23 cellular contexts compared by ENCODE assay signal in the genomic region with DNA sequence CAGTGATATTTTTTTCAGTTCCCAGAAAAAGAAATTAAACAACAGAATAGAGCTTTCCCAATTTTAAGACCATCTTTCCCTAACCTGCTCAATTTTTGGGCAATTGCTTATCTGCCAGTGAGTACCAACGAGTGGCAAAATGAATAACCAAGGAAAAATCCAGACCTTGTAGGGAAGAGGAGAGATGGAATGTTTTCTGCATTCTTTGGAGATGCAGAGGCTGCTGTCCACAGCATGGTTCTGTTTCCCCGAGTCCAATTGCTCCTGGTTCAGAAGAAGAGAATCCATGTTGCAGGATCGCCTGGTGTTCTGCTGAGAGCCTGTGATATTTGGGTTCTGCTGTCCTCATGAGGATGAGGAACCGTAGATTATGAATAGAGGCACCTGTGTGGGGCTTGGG.
"Had no signal": no experiment of that assay in that cellular context is flagged by ENCODE, and none has a peak within 500 bp of the region (broad histone marks: within the 10 kb centered on the region; RNA-seq: fewer than 3 reads in every experiment).

No MANE protein-coding gene starts in this region.

- H3K36me3 ChIP-seq: esophagus muscularis mucosa, gastrocnemius medialis, lower lobe of right lung, tibial nerve had no signal

- ATAC-seq: gastrocnemius medialis; left cardiac atrium; lower lobe of right lung; naive thymus-derived CD4-positive, alpha-beta T cell; sciatic nerve; stimulated activated naive B cell treated with anti-CD40 and anti-IgM and Interleukin-4, amounts not matched to agents 10 μg/mL and 1 μg/mL and 100 μg/mL, for 72 hours; stimulated activated naive CD8-positive, alpha-beta T cell treated with anti-CD3 and anti-CD28 coated beads, Interleukin-15, amount 100 ng/mL, for 72 hours had no signal

- H3K4me3 ChIP-seq: dorsolateral prefrontal cortex, esophagus muscularis mucosa, gastrocnemius medialis, left ventricle myocardium inferior, lower lobe of right lung, spleen, testis, tibial nerve had no signal

- FAIRE-seq: kidney had no signal

- H3K27me3 Mint-ChIP-seq: naive thymus-derived CD4-positive, alpha-beta T cell; stimulated activated naive B cell treated with anti-CD40 and anti-IgM and Interleukin-4, amounts not matched to agents 10 μg/mL and 1 μg/mL and 100 μg/mL, for 72 hours; stimulated activated naive CD8-positive, alpha-beta T cell treated with anti-CD3 and anti-CD28 coated beads, Interleukin-15, amount 100 ng/mL, for 72 hours had no signal

- DNase-seq: cortex of kidney; dorsolateral prefrontal cortex; effector memory CD4-positive, alpha-beta T cell; gastrocnemius medialis; immature natural killer cell; kidney; left cardiac atrium; left ventricle myocardium inferior; lower lobe of right lung; mesendoderm; naive thymus-derived CD4-positive, alpha-beta T cell; nephron progenitor cell; spleen; stimulated activated CD4-positive, alpha-beta T cell treated with anti-CD3 and anti-CD28 coated beads, Interleukin-15, amount 100 ng/mL, for 24 hours; stimulated activated CD4-positive, alpha-beta T cell treated with anti-CD3 and anti-CD28 coated beads, Interleukin-1b, Interleukin-23, amount 100 ng/mL, for 48 hours; stimulated activated CD4-positive, alpha-beta T cell treated with anti-CD3 and anti-CD28 coated beads, Interleukin-4, amount 100 ng/mL, for 24 hours; stimulated activated naive B cell treated with anti-CD40 and anti-IgM and Interleukin-4, amounts not matched to agents 10 μg/mL and 1 μg/mL and 100 μg/mL, for 72 hours; stimulated activated naive CD8-positive, alpha-beta T cell treated with anti-CD3 and anti-CD28 coated beads, Interleukin-15, amount 100 ng/mL, for 72 hours; testis had no signal

- H3K27me3 ChIP-seq: dorsolateral prefrontal cortex, esophagus muscularis mucosa, gastrocnemius medialis, spleen, testis, tibial nerve had no signal

- H3K9me3 Mint-ChIP-seq: immature natural killer cell; stimulated activated naive B cell treated with anti-CD40 and anti-IgM and Interleukin-4, amounts not matched to agents 10 μg/mL and 1 μg/mL and 100 μg/mL, for 72 hours; stimulated activated naive CD8-positive, alpha-beta T cell treated with anti-CD3 and anti-CD28 coated beads, Interleukin-15, amount 100 ng/mL, for 72 hours had no signal

- H3K27ac ChIP-seq: epithelial cell of prostate, esophagus muscularis mucosa, gastrocnemius medialis, left ventricle myocardium inferior, lower lobe of right lung, spleen, testis, tibial nerve had no signal

- H3K27ac Mint-ChIP-seq: immature natural killer cell; nephron progenitor cell; stimulated activated naive CD8-positive, alpha-beta T cell treated with anti-CD3 and anti-CD28 coated beads, Interleukin-15, amount 100 ng/mL, for 72 hours had no signal

- H3K4me3 Mint-ChIP-seq: immature natural killer cell; nephron progenitor cell; stimulated activated naive B cell treated with anti-CD40 and anti-IgM and Interleukin-4, amounts not matched to agents 10 μg/mL and 1 μg/mL and 100 μg/mL, for 72 hours; stimulated activated naive CD8-positive, alpha-beta T cell treated with anti-CD3 and anti-CD28 coated beads, Interleukin-15, amount 100 ng/mL, for 72 hours had no signal

- H3K9me3 ChIP-seq: esophagus muscularis mucosa, gastrocnemius medialis, left ventricle myocardium inferior, lower lobe of right lung, spleen, testis, tibial nerve had no signal
